ENCODE assay signal across 8 cellular contexts in the genomic region with DNA sequence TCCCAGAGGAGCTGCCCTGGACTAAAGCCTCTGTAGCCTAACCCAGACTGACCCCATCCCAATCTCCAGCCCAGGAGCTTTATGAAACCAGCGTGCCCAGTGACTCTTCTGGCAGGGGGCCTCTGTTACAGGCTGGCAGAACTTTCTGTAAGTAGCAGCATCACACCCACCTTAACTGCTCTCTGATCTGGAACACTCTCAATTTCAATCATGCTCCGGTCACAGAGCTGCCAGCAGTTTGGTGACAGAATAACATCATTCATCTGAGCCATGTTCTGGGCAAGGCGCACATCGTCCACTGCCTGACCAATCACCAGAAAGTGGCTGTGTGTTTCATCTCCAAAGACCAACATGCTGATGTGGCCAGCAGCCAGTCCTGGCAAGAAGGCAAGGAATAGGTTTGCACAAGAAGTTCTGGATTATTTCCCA. TPM values are rescaled to one million over a fixed set of nuclear protein-coding genes. Genes with fewer than 3 reads are reported as not detected.
DNase-seq lines count a peak whose midpoint lies in the region; ATAC-seq and TF ChIP-seq lines count a peak whose summit lies in the region.

No MANE protein-coding gene starts in this region.

- H3K27me3 ChIP-seq in OCI-LY3 (ENCODE audit: low read depth, low read length) (no peaks in the 10 kb centered on the region), esophagus squamous epithelium (no peaks in the 10 kb centered on the region)

- no peak for TF ChIP-seq POLR2A in esophagus squamous epithelium (IDR thresholded peaks at IDR 0.05)

- H3K4me1 ChIP-seq in OCI-LY3 (ENCODE audit: low read length): peaks cover 14% of the 10 kb centered on the region
- H3K4me1 ChIP-seq in esophagus squamous epithelium: peaks cover 0 to 9% (median 0%) of the 10 kb centered on the region in 3 donors

- H3K4me2 ChIP-seq in OCI-LY3 (ENCODE audit: low read length): peak overlapping the region; percentile 48

- H3K9me3 ChIP-seq in OCI-LY3 (ENCODE audit: insufficient read depth, low read length): no peaks in the 10 kb centered on the region
- no peaks in the 10 kb centered on the region for H3K9me3 ChIP-seq in esophagus squamous epithelium

- no peaks in the 10 kb centered on the region for H4K20me1 ChIP-seq in OCI-LY3 (ENCODE audit: insufficient read depth, low read length)

- no peaks in the 10 kb centered on the region for H3K79me2 ChIP-seq in OCI-LY3 (ENCODE audit: low read length)

- ATAC-seq in GM18868 (IDR thresholded peaks at IDR 0.05; ENCODE audit: unreplicated experiment): peak; percentile 93
- ATAC-seq in HG02571 (IDR thresholded peaks at IDR 0.05; ENCODE audit: unreplicated experiment): peak; percentile 70
- ATAC-seq in sciatic nerve: peak; percentile 56
- no peak for ATAC-seq in HG03521 (IDR thresholded peaks at IDR 0.05; ENCODE audit: unreplicated experiment)

- H3K9ac ChIP-seq in OCI-LY3 (ENCODE audit: low read length): no peak overlapping the region

- no peaks in the 10 kb centered on the region for H3K36me3 ChIP-seq in OCI-LY3 (replicated peaks; ENCODE audit: low read depth, low read length)
- no peaks in the 10 kb centered on the region for H3K36me3 ChIP-seq in esophagus squamous epithelium

- H3K4me3 ChIP-seq in OCI-LY3 (ENCODE audit: low read length): no peak overlapping the region
- H3K4me3 ChIP-seq in esophagus squamous epithelium: no peak overlapping the region

- TF ChIP-seq CTCF in OCI-LY3 (IDR thresholded peaks at IDR 0.05; ENCODE audit: low read depth, low read length) (no peak), esophagus squamous epithelium (IDR thresholded peaks at IDR 0.05) (no peak)

- H3K27ac ChIP-seq in OCI-LY3 (ENCODE audit: low read length): no peak overlapping the region
- no peak overlapping the region for H3K27ac ChIP-seq in esophagus squamous epithelium

- no peak overlapping the region for H2AFZ ChIP-seq in OCI-LY3 (ENCODE audit: low read depth, low read length)

- intact Hi-C loops in sciatic nerve (cut with DNase I): no loop called here
- intact Hi-C loops in esophagus squamous epithelium (cut with DNase I): no loop called here

- DNase-seq in sciatic nerve (ENCODE audit: low spot score): no peak
- no peak for DNase-seq in iPS-NIHi11 (ENCODE audit: low spot score)
- DNase-seq in esophagus squamous epithelium (lab: John Stamatoyannopoulos, UW): no peak
- no peak for DNase-seq in NCI-H2171 (lab: John Stamatoyannopoulos, UW)

- 34 to 50% methylated on average over 4 of the region's 4 CpGs for WGBS in esophagus squamous epithelium, 2 donors

RNA-seq across cellular contexts. Expression of a gene that starts 14.7 kb away (rescaled TPM):
- 0.67 TPM for total RNA-seq in sciatic nerve
- total RNA-seq in esophagus squamous epithelium: not detected

RNA-seq across cellular contexts. Expression of a gene that starts 37.2 kb away (rescaled TPM):
- 71.4 TPM for total RNA-seq in sciatic nerve
- total RNA-seq in esophagus squamous epithelium: 10 to 100 TPM; 20.1 to 65.8 (median 44.5) TPM

RNA-seq across cellular contexts. Expression of a gene that starts 37.6 kb away (rescaled TPM):
- total RNA-seq in sciatic nerve: 30.0 TPM
- total RNA-seq in esophagus squamous epithelium: 10 to 100 TPM; 13.2 to 62.7 (median 27.4) TPM
